8 cellular contexts compared by ENCODE assay signal in the genomic region with DNA sequence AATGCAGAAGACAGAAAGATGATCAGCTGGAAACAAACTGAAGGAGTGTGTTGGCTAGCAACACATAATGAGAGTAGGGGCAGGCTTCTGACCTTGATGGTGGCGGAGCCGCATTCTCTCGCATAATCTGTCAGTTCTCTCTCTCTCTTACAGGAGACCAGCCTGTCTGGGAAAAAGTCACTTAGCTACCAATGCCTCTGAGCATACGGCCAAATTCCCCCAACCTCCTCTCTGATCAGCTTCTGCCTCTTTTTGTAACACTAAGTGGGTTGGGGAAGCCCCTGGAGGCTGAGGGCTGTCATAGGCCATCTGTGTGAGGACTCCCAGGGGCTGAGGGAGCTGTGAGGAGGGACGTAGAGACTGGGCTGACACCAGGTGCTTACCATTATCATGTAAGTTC.
DNase-seq lines count a peak whose midpoint lies in the region; ATAC-seq, FAIRE-seq and TF ChIP-seq lines count a peak whose summit lies in the region.

No MANE protein-coding gene starts in this region.

- no peak overlapping the region for H2AFZ ChIP-seq in hepatocyte

- no peaks in the 10 kb centered on the region for H4K20me1 ChIP-seq in hepatocyte (ENCODE audit: insufficient read depth, poor library complexity, severe bottlenecking)

- H3K36me3 ChIP-seq in pancreas, result no peaks in the 10 kb centered on the region
- no peaks in the 10 kb centered on the region for H3K36me3 ChIP-seq in hepatocyte (replicated peaks; ENCODE audit: insufficient read depth, low read depth)

- peaks cover 50% of the 10 kb centered on the region for H3K79me2 ChIP-seq in hepatocyte

- H3K27ac ChIP-seq in 22Rv1 (peak overlapping the region; percentile 61), pancreas (peak overlapping the region; percentile 22 to 68 (median 44)), hepatocyte (no peak overlapping the region)

- no peaks in the 10 kb centered on the region for H3K9me3 Mint-ChIP-seq in activated T-helper 17 cell treated with anti-CD3 and anti-CD28 coated beads, Interleukin-2, amount 50 U/mL, for 72 hours

- no peaks in the 10 kb centered on the region for H3K27me3 ChIP-seq in pancreas
- no peaks in the 10 kb centered on the region for H3K27me3 ChIP-seq in hepatocyte

- H3K4me3 Mint-ChIP-seq in activated T-helper 17 cell treated with anti-CD3 and anti-CD28 coated beads, Interleukin-2, amount 50 U/mL, for 72 hours, result peak overlapping the region; percentile 74

- peaks cover 48% of the 10 kb centered on the region for H3K36me3 Mint-ChIP-seq in activated T-helper 17 cell treated with anti-CD3 and anti-CD28 coated beads, Interleukin-2, amount 50 U/mL, for 72 hours (ENCODE audit: low read depth)

- no peak for TF ChIP-seq CTCF in 22Rv1 (IDR thresholded peaks at IDR 0.05)
- TF ChIP-seq CTCF in pancreas (IDR thresholded peaks at IDR 0.05), result no peak
- TF ChIP-seq CTCF in hepatocyte (IDR thresholded peaks at IDR 0.05; ENCODE audit: poor library complexity), result no peak

- DNase-seq in pancreas (peak in 1 of 6 donors; percentile 28), hepatocyte (ENCODE audit: low spot score) (no peak), Kasumi-1 (lab: John Stamatoyannopoulos, UW) (no peak), NCI-H1436 (lab: John Stamatoyannopoulos, UW) (no peak)

- H3K4me2 ChIP-seq in hepatocyte, result no peak overlapping the region

- no peaks in the 10 kb centered on the region for H3K9me3 ChIP-seq in pancreas
- no peaks in the 10 kb centered on the region for H3K9me3 ChIP-seq in hepatocyte (ENCODE audit: low read depth)

- H3K4me3 ChIP-seq in pancreas (no peak overlapping the region), hepatocyte (no peak overlapping the region)

- WGBS in pancreas, 2 donors, result 16 to 37% methylated on average over 5 of the region's 5 CpGs
- whole genome bisulfite sequencing in hepatocyte (ENCODE audit: low lambda C conversion rate, missing lambda C conversion rate), result 71% methylated on average over 5 of the region's 5 CpGs

- H3K4me1 ChIP-seq in pancreas, result peaks cover 22 to 44% (median 33%) of the 10 kb centered on the region in 3 donors
- H3K4me1 ChIP-seq in hepatocyte (ENCODE audit: insufficient read depth), result no peaks in the 10 kb centered on the region

- no peaks in the 10 kb centered on the region for H3K9me2 ChIP-seq in hepatocyte (replicated peaks; ENCODE audit: insufficient read depth)

- FAIRE-seq in pancreas (lab: Jason Lieb, UNC), result no peak

- peaks cover 36% of the 10 kb centered on the region for H3K4me1 Mint-ChIP-seq in activated T-helper 17 cell treated with anti-CD3 and anti-CD28 coated beads, Interleukin-2, amount 50 U/mL, for 72 hours

- intact Hi-C loops in pancreas (cut with DNase I), result no loop called here

- peak; percentile 78 for ATAC-seq in GM18873 (IDR thresholded peaks at IDR 0.05; ENCODE audit: low FRiP score, unreplicated experiment)
- peak; percentile 78 for ATAC-seq in HG03060 (IDR thresholded peaks at IDR 0.05; ENCODE audit: low read depth, unreplicated experiment)
- ATAC-seq in activated T-helper 17 cell treated with anti-CD3 and anti-CD28 coated beads, Interleukin-2, amount 50 U/mL, for 72 hours (replicated peaks), result peak; percentile 83
- ATAC-seq in pancreas, result peak; percentile 53 to 79 (median 67)

- H3K27me3 Mint-ChIP-seq in activated T-helper 17 cell treated with anti-CD3 and anti-CD28 coated beads, Interleukin-2, amount 50 U/mL, for 72 hours, result no peaks in the 10 kb centered on the region

- peak overlapping the region; percentile 98 for H3K27ac Mint-ChIP-seq in activated T-helper 17 cell treated with anti-CD3 and anti-CD28 coated beads, Interleukin-2, amount 50 U/mL, for 72 hours
